In genomic region chr14:29926701-29927595, GRCh38 we compare ENCODE assay signal across 1 cellular context.
TF ChIP-seq lines count a peak whose summit lies in the region.

No MANE protein-coding gene starts in this region.

TF ChIP-seq in IMR-90, 13 proteins besides CTCF, POLR2A, EP300 and RAD21 (continued from another document):
- TF ChIP-seq ELK1 (IDR thresholded peaks at IDR 0.05; ENCODE audit: borderline replicate concordance, low read depth, low read length): no peak
- TF ChIP-seq RFX5 (IDR thresholded peaks at IDR 0.05; ENCODE audit: low read depth, low read length): no peak
- no peak; the same call in 1 of the 2 replicates for TF ChIP-seq MAZ (IDR thresholded peaks at IDR 0.05; ENCODE audit: borderline replicate concordance, low read depth, low read length)
- no peak for TF ChIP-seq NFE2L2 (IDR thresholded peaks at IDR 0.05; ENCODE audit: low read depth, low read length)
- TF ChIP-seq SMC3 (IDR thresholded peaks at IDR 0.05; ENCODE audit: low read depth, low read length): no peak
- no peak for TF ChIP-seq CHD1 (IDR thresholded peaks at IDR 0.05; ENCODE audit: low read depth, low read length)
- no peak for TF ChIP-seq RCOR1 (IDR thresholded peaks at IDR 0.05; ENCODE audit: insufficient replicate concordance, low read length)
- TF ChIP-seq BHLHE40 (IDR thresholded peaks at IDR 0.05; ENCODE audit: low read depth, low read length): no peak
- no peak for TF ChIP-seq FOS (IDR thresholded peaks at IDR 0.05; ENCODE audit: low read depth, low read length)
- no peak for TF ChIP-seq MAFK (IDR thresholded peaks at IDR 0.05; ENCODE audit: low read depth, low read length)
